15 cellular contexts compared by ENCODE assay signal in the genomic region with DNA sequence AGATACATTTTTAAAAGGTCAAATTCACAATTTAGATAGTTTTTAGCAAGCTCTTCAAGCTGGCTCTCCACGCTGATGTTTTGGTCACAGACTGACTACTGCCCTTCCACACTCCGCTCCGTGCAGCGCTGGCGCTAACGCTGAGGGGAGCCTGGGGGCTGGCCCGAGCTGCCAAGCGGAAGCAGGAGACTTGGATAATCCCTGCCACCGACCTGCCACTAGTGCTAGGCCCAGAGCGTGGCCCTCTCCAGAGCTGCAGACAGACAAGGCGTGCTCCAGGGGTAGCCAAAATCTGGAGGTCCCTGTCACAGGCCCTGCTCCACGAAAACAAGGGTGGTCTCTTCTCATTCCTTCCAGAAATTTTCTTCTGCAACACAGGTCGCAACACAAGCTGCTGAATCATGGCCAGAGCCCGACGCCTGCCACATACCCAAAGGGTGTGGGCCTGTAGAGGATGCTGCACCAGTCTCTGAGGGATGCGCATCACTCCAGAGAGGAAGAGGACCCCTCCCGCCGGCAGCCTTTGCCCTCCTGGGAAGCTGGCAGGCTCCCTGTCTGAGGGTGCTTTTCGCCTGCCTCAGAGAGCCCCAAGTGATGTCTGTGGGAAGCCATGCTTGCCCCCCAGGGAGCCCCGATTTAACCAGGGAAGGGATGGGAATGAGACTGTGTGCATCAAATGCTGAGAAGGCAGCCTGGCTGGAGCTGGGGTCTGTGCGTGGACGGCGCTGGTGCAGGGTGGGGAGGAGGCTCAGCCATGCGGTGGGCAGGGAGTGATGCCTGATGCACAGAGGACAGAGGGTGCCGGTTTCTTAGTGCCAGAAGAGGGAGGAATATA. TPM values are rescaled to one million over a fixed set of nuclear protein-coding genes. Genes with fewer than 3 reads are reported as not detected.
DNase-seq lines count a peak whose midpoint lies in the region; FAIRE-seq and TF ChIP-seq lines count a peak whose summit lies in the region.
"Had no signal": no experiment of that assay in that cellular context is flagged by ENCODE, and none has a peak within 500 bp of the region (broad histone marks: within the 10 kb centered on the region; RNA-seq: fewer than 3 reads in every experiment).

No MANE protein-coding gene starts in this region.

- H3K79me2 ChIP-seq in H1 (ENCODE audit: control insufficient read depth in 1 of 2, insufficient read depth in 2 of 2, low read length in 2 of 2), result peaks cover 0 to 13% of the 10 kb centered on the region in 2 experiments; a peak in 1 of 4 replicates

- H4K91ac ChIP-seq in H1 (replicated peaks; ENCODE audit: insufficient read length, low read length), result no peak overlapping the region

- H3K4me3 ChIP-seq in H1 (ENCODE audit: extremely low read depth in 1 of 4, insufficient read depth in 2 of 4, low read depth in 3 of 4, low read length in 4 of 4) (no peak overlapping the region), mesodermal cell (ENCODE audit: extremely low read depth, insufficient read depth, low read length, poor library complexity, severe bottlenecking) (no peak overlapping the region)
- H3K4me3 ChIP-seq: ovary had no signal

- H3K4me2 ChIP-seq in H1 (ENCODE audit: insufficient read depth in 1 of 2, low read depth in 2 of 2, low read length in 2 of 2), result no peak overlapping the region

- H4K20me1 ChIP-seq in H1 (replicated peaks in 1 of 2; ENCODE audit: control insufficient read depth in 1 of 2, insufficient read depth in 2 of 2, low read length in 2 of 2), result peaks cover 9 to 23% of the 10 kb centered on the region in 2 experiments

- peaks cover 3% of the 10 kb centered on the region for H3K36me3 Mint-ChIP-seq in type B pancreatic cell

- no peak overlapping the region for H3K4ac ChIP-seq in H1 (replicated peaks; ENCODE audit: insufficient read length, low read depth, low read length)

- H3K9ac ChIP-seq in H1 (replicated peaks in 1 of 4; ENCODE audit: extremely low read depth in 1 of 4, low read depth in 3 of 4, low read length in 3 of 4), result no peak overlapping the region

- H3K23ac ChIP-seq in H1 (ENCODE audit: insufficient read length), result no peak overlapping the region

- H2AK5ac ChIP-seq in H1 (ENCODE audit: low read depth, low read length), result no peak overlapping the region

- no peak for TF ChIP-seq POLR2A in H1 (IDR thresholded peaks at IDR 0.05; ENCODE audit: control extremely low read depth in 1 of 2, low read depth in 2 of 2, low read length in 2 of 2)

- POLR2A ChIA-PET in H1 (lab: Charles Lee; ENCODE audit: partially characterized antibody), result interaction anchor here (1.2 kb wide), 1 partner anchor 21 kb away, joined by 3 read pairs; no protein-coding TSS in a partner anchor

- no peaks in the 10 kb centered on the region for H3K9me3 ChIP-seq in H1 (ENCODE audit: insufficient read depth in 2 of 2, low read depth in 1 of 2, low read length in 1 of 2)
- no peaks in the 10 kb centered on the region for H3K9me3 ChIP-seq in mesodermal cell (ENCODE audit: control insufficient read depth, low read length)
- H3K9me3 ChIP-seq: ovary had no signal

- H3K14ac ChIP-seq in H1 (ENCODE audit: insufficient read length), result no peak overlapping the region

- peak overlapping the region; percentile 66; the same call in 1 of the 2 replicates for H2BK5ac ChIP-seq in H1 (ENCODE audit: low read depth, low read length)

- DNase-seq in NCI-H2227 (lab: John Stamatoyannopoulos, UW; ENCODE audit: unreplicated experiment), result peak; percentile 48
- no peak for DNase-seq in NCI-H2227 treated with DMSO at 0.1 percent for 48 hours (lab: John Stamatoyannopoulos, UW)
- DNase-seq in H1 (ENCODE audit: low read depth in 1 of 2, low spot score in 2 of 2), result no peak
- DNase-seq in type B pancreatic cell (ENCODE audit: extremely low spot score, unreplicated experiment), result no peak
- no peak for DNase-seq in stimulated activated CD8-positive, alpha-beta memory T cell treated with anti-CD3 and anti-CD28 coated beads, Interleukin-4, amount 100 ng/mL, for 48 hours
- DNase-seq in activated CD4-positive, alpha-beta T cell treated with anti-CD3 and anti-CD28 coated beads for 4 hours, result no peak
- DNase-seq in SKM-1 (lab: John Stamatoyannopoulos, UW; ENCODE audit: unreplicated experiment), result no peak
- DNase-seq: activated CD4-positive, alpha-beta T cell treated with anti-CD3 and anti-CD28 coated beads, Interleukin-2, amount 50 U/mL, for 1 hour; activated naive CD4-positive, alpha-beta T cell treated with anti-CD3 and anti-CD28 coated beads, Interleukin-2, amount 10 ng/mL, durations not matched to agents 7 days and 5 days; DMS153; stimulated activated CD4-positive, alpha-beta T cell treated with anti-CD3 and anti-CD28 coated beads, Interleukin-4, amount 100 ng/mL, for 4 hours had no signal

- WGBS in H1 (ENCODE audit: extremely low coverage in 1 of 2, insufficient coverage in 1 of 2, insufficient read length in 1 of 2, insufficient replicate concordance in 2 of 2, low coverage in 1 of 2, low lambda C conversion rate in 2 of 2, missing lambda C conversion rate in 1 of 2), 2 experiments, result 91% methylated on average over 25 of the region's 25 CpGs; no CpG with 5 or more reads in 1 of the 2 experiments
- WGBS in mesodermal cell (ENCODE audit: insufficient coverage in 2 of 2), 2 experiments, result 93 to 95% methylated on average over 22 to 25 of the region's 25 CpGs

- H3K36me3 ChIP-seq in H1 (ENCODE audit: control insufficient read depth in 2 of 4, insufficient read depth in 4 of 4, low read length in 3 of 4) (peaks cover 2 to 26% (median 12%) of the 10 kb centered on the region in 4 experiments; a peak in 6 of 8 replicates), mesodermal cell (ENCODE audit: control insufficient read depth, insufficient read depth, low read length) (peaks cover 80% of the 10 kb centered on the region)
- H3K36me3 ChIP-seq: ovary had no signal

- peak overlapping the region; percentile 37; the same call in 1 of the 2 replicates for H4K8ac ChIP-seq in H1 (ENCODE audit: extremely low read depth, insufficient read depth, low read length)

- H3K18ac ChIP-seq in H1 (ENCODE audit: extremely low read depth, low read length), result no peak overlapping the region

- H3K4me1 Mint-ChIP-seq in type B pancreatic cell (ENCODE audit: unreplicated experiment), result peaks cover 29% of the 10 kb centered on the region
- H3K4me1 Mint-ChIP-seq: activated naive CD4-positive, alpha-beta T cell treated with anti-CD3 and anti-CD28 coated beads, Interleukin-2, amount 10 ng/mL, durations not matched to agents 7 days and 5 days had no signal

- no peak for FAIRE-seq in H1 (lab: Jason Lieb, UNC)
- FAIRE-seq: A204.1, GM12892 had no signal

- no peaks in the 10 kb centered on the region for H3K9me3 Mint-ChIP-seq in type B pancreatic cell
- H3K9me3 Mint-ChIP-seq: activated naive CD4-positive, alpha-beta T cell treated with anti-CD3 and anti-CD28 coated beads, Interleukin-2, amount 10 ng/mL, durations not matched to agents 7 days and 5 days had no signal

- no peaks in the 10 kb centered on the region for H3K4me1 ChIP-seq in H1 (replicated peaks in 1 of 4; ENCODE audit: control insufficient read depth in 3 of 4, insufficient read depth in 4 of 4, low read length in 3 of 4)
- peaks cover 19% of the 10 kb centered on the region for H3K4me1 ChIP-seq in mesodermal cell (ENCODE audit: control insufficient read depth, insufficient read depth, low read length, poor library complexity, severe bottlenecking)

- H3K79me1 ChIP-seq in H1 (ENCODE audit: low read depth, low read length), result peaks cover 18% of the 10 kb centered on the region

- H2BK20ac ChIP-seq in H1 (ENCODE audit: low read length), result no peak overlapping the region

- H3K27me3 ChIP-seq in H1 (replicated peaks in 1 of 4; ENCODE audit: control insufficient read depth in 3 of 4, extremely low read depth in 1 of 4, insufficient read depth in 3 of 4, low read length in 3 of 4), result no peaks in the 10 kb centered on the region
- H3K27me3 ChIP-seq: ovary had no signal

- H2BK120ac ChIP-seq in H1 (replicated peaks; ENCODE audit: low read depth, low read length), result no peak overlapping the region

- peak overlapping the region; percentile 77 for H3K27ac Mint-ChIP-seq in type B pancreatic cell
- H3K27ac Mint-ChIP-seq: activated naive CD4-positive, alpha-beta T cell treated with anti-CD3 and anti-CD28 coated beads, Interleukin-2, amount 10 ng/mL, durations not matched to agents 7 days and 5 days had no signal

- no peak for TF ChIP-seq RAD21 in H1 (IDR thresholded peaks at IDR 0.05 in 1 of 2, conservative IDR thresholded peaks at IDR 0.05 in 1 of 2; ENCODE audit: low read depth in 2 of 2, low read length in 2 of 2)

- no peak overlapping the region for H2BK12ac ChIP-seq in H1 (ENCODE audit: low read depth, low read length)

- no peak for TF ChIP-seq CTCF in H1 (IDR thresholded peaks at IDR 0.05; ENCODE audit: control extremely low read depth in 1 of 3, insufficient read depth in 1 of 3, low read depth in 1 of 3, low read length in 3 of 3)
- no peak for TF ChIP-seq CTCF in type B pancreatic cell (conservative IDR thresholded peaks at IDR 0.05)

- no peak overlapping the region for H3K56ac ChIP-seq in H1 (replicated peaks; ENCODE audit: insufficient read length, low read depth, low read length)

- no peak for TF ChIP-seq EP300 in H1 (IDR thresholded peaks at IDR 0.05; ENCODE audit: borderline replicate concordance in 1 of 2, low read depth in 2 of 2, low read length in 2 of 2)

- H3K27me3 Mint-ChIP-seq in type B pancreatic cell, result no peaks in the 10 kb centered on the region
- H3K27me3 Mint-ChIP-seq: activated naive CD4-positive, alpha-beta T cell treated with anti-CD3 and anti-CD28 coated beads, Interleukin-2, amount 10 ng/mL, durations not matched to agents 7 days and 5 days had no signal

- H2BK15ac ChIP-seq in H1 (ENCODE audit: low read length), result no peak overlapping the region

- H3K27ac ChIP-seq in H1 (ENCODE audit: low read depth, low read length), result no peak overlapping the region
- H3K27ac ChIP-seq in mesodermal cell (ENCODE audit: low read depth, low read length, severe bottlenecking), result peak overlapping the region; percentile 59

- no peaks in the 10 kb centered on the region for H3K23me2 ChIP-seq in H1 (ENCODE audit: low read depth, low read length)

- no peak overlapping the region for H3K4me3 Mint-ChIP-seq in type B pancreatic cell
- H3K4me3 Mint-ChIP-seq: activated naive CD4-positive, alpha-beta T cell treated with anti-CD3 and anti-CD28 coated beads, Interleukin-2, amount 10 ng/mL, durations not matched to agents 7 days and 5 days had no signal

- CTCF ChIA-PET in H1 (lab: Charles Lee; ENCODE audit: partially characterized antibody), result interaction anchor here (0.7 to 4.2 kb wide), 10 partner anchors 8 to 87 kb away, joined by 3 to 11 read pairs (median 4); no protein-coding TSS in a partner anchor

- H2AFZ ChIP-seq in H1 (ENCODE audit: low read length), result no peak overlapping the region

- no peak overlapping the region for H4K5ac ChIP-seq in H1 (ENCODE audit: insufficient read length, low read depth, low read length)

RNA-seq across cellular contexts. Expression of gene CAPS, which starts 21.6 kb away (rescaled TPM):
- 1.8 and 2.1 TPM in 2 replicates for total RNA-seq in H1 (2021; fragmentation: NEBNext Ultra II Directional; extraction: Animal tissue kit (Norgen Biotek cat#: 25700))
- polyA plus RNA-seq in H1 (2011; rRNA removed), result 2.4 and 4.2 TPM in 2 replicates
- 4.2 TPM for polyA plus RNA-seq in H1 (2011; cell fraction: cytosol; rRNA removed)
- 8.2 TPM for polyA plus RNA-seq in H1 (2011; cell fraction: nucleus; rRNA removed)
- 1.9 to 3.7 TPM (median 2.8 TPM) in 4 replicates for polyA plus RNA-seq in H1 (2012, experiment 1 of 2)
- polyA plus RNA-seq in H1 (2012, experiment 2 of 2), result 1.7 TPM
- polyA plus RNA-seq in H1 (2013, experiment 1 of 2), result 2.1 TPM
- 1.4 TPM for polyA plus RNA-seq in H1 (2013, experiment 2 of 2)
- 0.24 and 0.47 TPM in 2 replicates for polyA minus RNA-seq in H1 (2011; rRNA and poly(A)+ RNA removed)
- 0.66 TPM for polyA minus RNA-seq in H1 (2011; cell fraction: cytosol; rRNA and poly(A)+ RNA removed)
- polyA minus RNA-seq in H1 (2011; cell fraction: nucleus; rRNA and poly(A)+ RNA removed), result 1.1 TPM
- 3.2 TPM for polyA plus RNA-seq in mesodermal cell (2013, experiment 1 of 2)
- polyA plus RNA-seq in mesodermal cell (2013, experiment 2 of 2), result 3.2 TPM
- total RNA-seq in type B pancreatic cell (ENCODE audit: low replicate concordance), result 13.9 and 14.1 TPM in 2 replicates

RNA-seq across cellular contexts. Expression of gene VMAC, which starts 31.0 kb away (rescaled TPM):
- 1.2 and 1.3 TPM in 2 replicates for total RNA-seq in H1 (2021; fragmentation: NEBNext Ultra II Directional; extraction: Animal tissue kit (Norgen Biotek cat#: 25700))
- 2.2 and 3.9 TPM in 2 replicates for polyA plus RNA-seq in H1 (2011; rRNA removed)
- 3.9 TPM for polyA plus RNA-seq in H1 (2011; cell fraction: cytosol; rRNA removed)
- 5.9 TPM for polyA plus RNA-seq in H1 (2011; cell fraction: nucleus; rRNA removed)
- 1.3 to 2.1 TPM (median 1.8 TPM) in 4 replicates for polyA plus RNA-seq in H1 (2012, experiment 1 of 2)
- 1.1 TPM for polyA plus RNA-seq in H1 (2012, experiment 2 of 2)
- polyA plus RNA-seq in H1 (2013, experiment 1 of 2), result 1.2 TPM
- 1.5 TPM for polyA plus RNA-seq in H1 (2013, experiment 2 of 2)
- 0.56 and 1.1 TPM in 2 replicates for polyA minus RNA-seq in H1 (2011; rRNA and poly(A)+ RNA removed)
- polyA minus RNA-seq in H1 (2011; cell fraction: cytosol; rRNA and poly(A)+ RNA removed), result 2.6 TPM
- 2.6 TPM for polyA minus RNA-seq in H1 (2011; cell fraction: nucleus; rRNA and poly(A)+ RNA removed)
- 3.7 TPM for polyA plus RNA-seq in mesodermal cell (2013, experiment 1 of 2)
- 2.8 TPM for polyA plus RNA-seq in mesodermal cell (2013, experiment 2 of 2)
- 7.1 and 7.4 TPM in 2 replicates for total RNA-seq in type B pancreatic cell (ENCODE audit: low replicate concordance)

RNA-seq across cellular contexts. Expression of gene NDUFA11, which starts 32.1 kb away (rescaled TPM):
- 205 and 206 TPM in 2 replicates for total RNA-seq in H1 (2021; fragmentation: NEBNext Ultra II Directional; extraction: Animal tissue kit (Norgen Biotek cat#: 25700))
- polyA plus RNA-seq in H1 (2011; rRNA removed), result 1,037 and 1,353 TPM in 2 replicates
- polyA plus RNA-seq in H1 (2011; cell fraction: cytosol; rRNA removed), result 521 TPM
- 400 TPM for polyA plus RNA-seq in H1 (2011; cell fraction: nucleus; rRNA removed)
- 90.6 to 331 TPM (median 298 TPM) in 4 replicates for polyA plus RNA-seq in H1 (2012, experiment 1 of 2)
- 720 TPM for polyA plus RNA-seq in H1 (2012, experiment 2 of 2)
- 258 TPM for polyA plus RNA-seq in H1 (2013, experiment 1 of 2)
- polyA plus RNA-seq in H1 (2013, experiment 2 of 2), result 272 TPM
- 28.0 and 42.3 TPM in 2 replicates for polyA minus RNA-seq in H1 (2011; rRNA and poly(A)+ RNA removed)
- polyA minus RNA-seq in H1 (2011; cell fraction: cytosol; rRNA and poly(A)+ RNA removed), result 42.3 TPM
- 35.8 TPM for polyA minus RNA-seq in H1 (2011; cell fraction: nucleus; rRNA and poly(A)+ RNA removed)
- polyA plus RNA-seq in mesodermal cell (2013, experiment 1 of 2), result 235 TPM
- polyA plus RNA-seq in mesodermal cell (2013, experiment 2 of 2), result 196 TPM
- 253 and 265 TPM in 2 replicates for total RNA-seq in type B pancreatic cell (ENCODE audit: low replicate concordance)

RNA-seq across cellular contexts. Expression of gene RANBP3, which starts 42.2 kb away (rescaled TPM):
- total RNA-seq in H1 (2021; fragmentation: NEBNext Ultra II Directional; extraction: Animal tissue kit (Norgen Biotek cat#: 25700)), result 87.0 and 95.4 TPM in 2 replicates
- 122 and 159 TPM in 2 replicates for polyA plus RNA-seq in H1 (2011; rRNA removed)
- 120 TPM for polyA plus RNA-seq in H1 (2011; cell fraction: cytosol; rRNA removed)
- polyA plus RNA-seq in H1 (2011; cell fraction: nucleus; rRNA removed), result 149 TPM
- 62.4 to 96.0 TPM (median 89.7 TPM) in 4 replicates for polyA plus RNA-seq in H1 (2012, experiment 1 of 2)
- 57.9 TPM for polyA plus RNA-seq in H1 (2012, experiment 2 of 2)
- 102 TPM for polyA plus RNA-seq in H1 (2013, experiment 1 of 2)
- 98.7 TPM for polyA plus RNA-seq in H1 (2013, experiment 2 of 2)
- polyA minus RNA-seq in H1 (2011; rRNA and poly(A)+ RNA removed), result 52.2 and 53.3 TPM in 2 replicates
- polyA minus RNA-seq in H1 (2011; cell fraction: cytosol; rRNA and poly(A)+ RNA removed), result 65.6 TPM
- polyA minus RNA-seq in H1 (2011; cell fraction: nucleus; rRNA and poly(A)+ RNA removed), result 34.1 TPM
- polyA plus RNA-seq in mesodermal cell (2013, experiment 1 of 2), result 62.1 TPM
- 52.9 TPM for polyA plus RNA-seq in mesodermal cell (2013, experiment 2 of 2)
- 75.5 and 92.4 TPM in 2 replicates for total RNA-seq in type B pancreatic cell (ENCODE audit: low replicate concordance)
